1 cellular context compared by ENCODE assay signal in genomic region chr2:13532781-13533523, GRCh38.
TF ChIP-seq lines count a peak whose summit lies in the region.

No MANE protein-coding gene starts in this region.

TF ChIP-seq in HepG2, 621 proteins besides CTCF, POLR2A, EP300 and RAD21 (continued from another document):
- peak; percentile 48; the same call in 1 of the 2 replicates for TF ChIP-seq ZNF609 (CRISPR knock-in tag; IDR thresholded peaks at IDR 0.05; ENCODE audit: borderline replicate concordance)
- peak; percentile 50 for TF ChIP-seq CEBPG (CRISPR knock-in tag; IDR thresholded peaks at IDR 0.05)
- TF ChIP-seq ZBTB7B (CRISPR knock-in tag; IDR thresholded peaks at IDR 0.05), result peak; percentile 61; the same call in 1 of the 2 replicates
- TF ChIP-seq TAF1 (CRISPR knock-in tag; IDR thresholded peaks at IDR 0.05), result 0 out of 2 replicates have a peak, but pooled peaks have one; percentile 15
- TF ChIP-seq ONECUT2 (CRISPR knock-in tag; IDR thresholded peaks at IDR 0.05), result 0 out of 2 replicates have a peak, but pooled peaks have one; percentile 41
